ENCODE assay signal across 8 cellular contexts in genomic region chr6:154509421-154510143, GRCh38. TPM values are rescaled to one million over a fixed set of nuclear protein-coding genes. Genes with fewer than 3 reads are reported as not detected.
DNase-seq lines count a peak whose midpoint lies in the region; ATAC-seq and TF ChIP-seq lines count a peak whose summit lies in the region.

No MANE protein-coding gene starts in this region.

- H3K9me3 Mint-ChIP-seq in activated CD8-positive, alpha-beta T cell treated with anti-CD3 and anti-CD28 coated beads for 36 hours = no peaks in the 10 kb centered on the region

- ATAC-seq in GM19351 (IDR thresholded peaks at IDR 0.05; ENCODE audit: unreplicated experiment) = peak; percentile 36
- ATAC-seq in HG03457 (IDR thresholded peaks at IDR 0.05; ENCODE audit: unreplicated experiment) = peak; percentile 21
- peak; percentile 38 for ATAC-seq in activated CD8-positive, alpha-beta T cell treated with anti-CD3 and anti-CD28 coated beads for 36 hours
- ATAC-seq in Right ventricle myocardium superior (ENCODE audit: poor library complexity) = peak; percentile 45

- peaks cover 5% of the 10 kb centered on the region; the same call in 1 of the 2 replicates for H3K4me1 ChIP-seq in BE2C

- CTCF ChIA-PET in activated CD8-positive, alpha-beta T cell treated with anti-CD3 and anti-CD28 coated beads for 36 hours (lab: Charles Lee) = no interaction called here

- H3K9me3 ChIP-seq in BE2C = no peaks in the 10 kb centered on the region

- POLR2A ChIA-PET in activated CD8-positive, alpha-beta T cell treated with anti-CD3 and anti-CD28 coated beads for 36 hours (lab: Charles Lee) = no interaction called here

- H3K4me3 Mint-ChIP-seq in activated CD8-positive, alpha-beta T cell treated with anti-CD3 and anti-CD28 coated beads for 36 hours = peak overlapping the region; percentile 67

- H3K36me3 ChIP-seq in BE2C = peaks cover 25% of the 10 kb centered on the region

- intact Hi-C loops in activated CD8-positive, alpha-beta T cell treated with anti-CD3 and anti-CD28 coated beads for 36 hours (cut with micrococcal nuclease) = no loop called here
- intact Hi-C loops in Right ventricle myocardium superior (cut with DNase I) (loop anchor here (10.0 kb wide), 2 partner anchors 65 to 95 kb away; no protein-coding TSS in a partner anchor), posterior cingulate gyrus (cut with DNase I) (loop anchor here (2.0 to 10.0 kb wide), 2 partner anchors 165 to 223 kb away; partner anchors contain the start of gene SCAF8)

- H3K27ac Mint-ChIP-seq in activated CD8-positive, alpha-beta T cell treated with anti-CD3 and anti-CD28 coated beads for 36 hours = no peak overlapping the region

- no peaks in the 10 kb centered on the region for H3K36me3 Mint-ChIP-seq in activated CD8-positive, alpha-beta T cell treated with anti-CD3 and anti-CD28 coated beads for 36 hours (ENCODE audit: low read depth)

- peak; percentile 48 for DNase-seq in BE2C
- peak; percentile 12 for DNase-seq in activated CD8-positive, alpha-beta T cell treated with anti-CD3 and anti-CD28 coated beads for 36 hours
- DNase-seq in Right ventricle myocardium superior = peak; percentile 56
- peak in 7 of 10 donors; percentile 13 to 88 (median 44) for DNase-seq in posterior cingulate gyrus
- DNase-seq in NCI-H2227 treated with DMSO at 0.1 percent for 48 hours (lab: John Stamatoyannopoulos, UW) = no peak
- DNase-seq in NCI-H2196 treated with DMSO at 0.1 percent for 48 hours (lab: John Stamatoyannopoulos, UW; ENCODE audit: unreplicated experiment) = no peak

- H3K27me3 ChIP-seq in BE2C = no peaks in the 10 kb centered on the region

- peak; percentile 12; the same call in 1 of the 2 replicates for TF ChIP-seq CTCF in BE2C (IDR thresholded peaks at IDR 0.05; ENCODE audit: low read depth, low read length)
- no peak for TF ChIP-seq CTCF in activated CD8-positive, alpha-beta T cell treated with anti-CD3 and anti-CD28 coated beads for 36 hours (IDR thresholded peaks at IDR 0.05)

- peaks cover 3% of the 10 kb centered on the region for H3K4me1 Mint-ChIP-seq in activated CD8-positive, alpha-beta T cell treated with anti-CD3 and anti-CD28 coated beads for 36 hours (ENCODE audit: low read depth)

- H3K27me3 Mint-ChIP-seq in activated CD8-positive, alpha-beta T cell treated with anti-CD3 and anti-CD28 coated beads for 36 hours = peaks cover 51% of the 10 kb centered on the region

- peak overlapping the region; percentile 82 for H3K4me3 ChIP-seq in BE2C (ENCODE audit: low read depth, low read length)

RNA-seq across cellular contexts. Expression of gene CNKSR3, which starts 0.9 kb away (rescaled TPM):
- polyA plus RNA-seq in BE2C (2012; ENCODE audit: insufficient read depth, insufficient read length, low read depth) = 11.5 TPM
- under 1 TPM; 0.34 to 0.45 TPM for total RNA-seq in activated CD8-positive, alpha-beta T cell treated with anti-CD3 and anti-CD28 coated beads for 36 hours
- total RNA-seq in Right ventricle myocardium superior = 19.7 TPM

Comparison
In these comparisons a context has a peak if more than half of its experiments do, and no peak if none do; other contexts are left out.
1. DNase-seq: peak in BE2C (single experiment), activated CD8-positive, alpha-beta T cell treated with anti-CD3 and anti-CD28 coated beads for 36 hours (single experiment), Right ventricle myocardium superior (single experiment) and posterior cingulate gyrus (7 of 10); none in NCI-H2227 treated with DMSO at 0.1 percent for 48 hours (single experiment) and NCI-H2196 treated with DMSO at 0.1 percent for 48 hours (single experiment).
2. RNA of gene CNKSR3, which starts 0.9 kb away (total RNA-seq): 19.7 TPM in Right ventricle myocardium superior (single experiment); 0.34 to 0.45 TPM in activated CD8-positive, alpha-beta T cell treated with anti-CD3 and anti-CD28 coated beads for 36 hours; every median in the first group is over 10 times any median in the second.
3. Peak in every context shown above with its lines, with median percentiles within 50 percentile points of each other: ATAC-seq.